Comparison of ENCODE assay signal across 23 cellular contexts in the genomic region with DNA sequence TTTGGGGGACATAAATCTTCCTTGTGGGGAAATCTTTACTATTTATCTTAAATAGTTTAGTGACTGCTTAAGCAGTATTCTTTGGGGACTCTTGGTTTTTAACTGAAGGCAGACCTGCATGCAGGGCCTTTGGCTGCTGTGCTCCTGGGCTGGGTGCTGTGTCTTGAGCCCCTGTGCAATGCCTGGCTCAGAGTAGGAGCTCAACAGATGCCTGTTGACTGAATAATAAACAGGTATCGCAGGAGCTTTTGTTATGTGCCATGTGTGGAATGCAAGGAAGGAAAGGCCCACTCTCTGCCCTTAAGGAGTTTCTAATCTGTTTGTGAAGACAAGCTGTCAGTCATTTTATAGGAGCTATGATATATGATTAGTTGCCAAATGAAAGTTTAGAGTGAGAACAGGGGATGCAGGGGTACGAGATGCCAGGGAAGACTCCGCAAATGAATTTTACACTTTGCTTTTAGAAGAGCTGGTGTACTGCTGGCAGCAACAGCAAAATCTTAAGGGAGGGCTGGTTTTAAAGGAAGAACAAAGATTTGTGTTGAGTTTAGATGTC. TPM values are rescaled to one million over a fixed set of nuclear protein-coding genes. Genes with fewer than 3 reads are reported as not detected.
A peak's percentile ranks its signal among the peaks of the same experiment; 100 is the strongest.
DNase-seq lines count a peak whose midpoint lies in the region; ATAC-seq and TF ChIP-seq lines count a peak whose summit lies in the region.
"Had no signal": no experiment of that assay in that cellular context is flagged by ENCODE, and none has a peak within 500 bp of the region (broad histone marks: within the 10 kb centered on the region; RNA-seq: fewer than 3 reads in every experiment).

No MANE protein-coding gene starts in this region.

- H3K4me1 ChIP-seq in right cardiac atrium (ENCODE audit: control insufficient read depth, insufficient read depth, low read length) (peaks cover 7% of the 10 kb centered on the region), gastroesophageal sphincter (peaks cover 0 to 45% (median 23%) of the 10 kb centered on the region in 3 donors), rectal smooth muscle tissue (ENCODE audit: control insufficient read depth, insufficient read depth, low read length) (peaks cover 39% of the 10 kb centered on the region), aorta (ENCODE audit: control insufficient read depth in 1 of 2, insufficient read depth in 2 of 2, low read length in 2 of 2) (peaks cover 6 to 8% of the 10 kb centered on the region in 2 donors)
- H3K4me1 ChIP-seq: BE2C had no signal

- H3K27me3 ChIP-seq in right cardiac atrium (ENCODE audit: control insufficient read depth, insufficient read depth): no peaks in the 10 kb centered on the region
- H3K27me3 ChIP-seq in gastroesophageal sphincter: no peaks in the 10 kb centered on the region
- H3K27me3 ChIP-seq in rectal smooth muscle tissue (ENCODE audit: control insufficient read depth, insufficient read depth, low read length): no peaks in the 10 kb centered on the region
- H3K27me3 ChIP-seq in aorta (ENCODE audit: control insufficient read depth in 1 of 2, insufficient read depth in 2 of 2, low read length in 1 of 2): no peaks in the 10 kb centered on the region
- H3K27me3 ChIP-seq: BE2C, heart right ventricle had no signal

- H3K4me1 Mint-ChIP-seq in naive thymus-derived CD8-positive, alpha-beta T cell: peaks cover 0 to 16% (median 0%) of the 10 kb centered on the region in 4 donors
- H3K4me1 Mint-ChIP-seq: activated naive CD4-positive, alpha-beta T cell treated with anti-CD3 and anti-CD28 coated beads, Interleukin-2, amount 50 U/mL, for 24 hours had no signal

- no peak for TF ChIP-seq EP300 in gastroesophageal sphincter (IDR thresholded peaks at IDR 0.05)

- no peaks in the 10 kb centered on the region for H3K36me3 ChIP-seq in gastroesophageal sphincter
- H3K36me3 ChIP-seq in rectal smooth muscle tissue (ENCODE audit: control insufficient read depth, insufficient read depth, low read length): no peaks in the 10 kb centered on the region
- no peaks in the 10 kb centered on the region for H3K36me3 ChIP-seq in aorta (ENCODE audit: control insufficient read depth in 1 of 2, insufficient read depth in 2 of 2, low read length in 1 of 2)
- H3K36me3 ChIP-seq: BE2C, heart right ventricle, left ventricle myocardium inferior had no signal

- H3K27ac ChIP-seq in right cardiac atrium (ENCODE audit: low read length) (peak overlapping the region; percentile 55), gastroesophageal sphincter (peak overlapping the region in 3 of 4 donors; percentile 38 to 74 (median 47)), rectal smooth muscle tissue (ENCODE audit: low read depth, low read length) (peak overlapping the region; percentile 8), aorta (ENCODE audit: low read depth in 1 of 2, low read length in 2 of 2) (peak overlapping the region; percentile 36 to 78)
- H3K27ac ChIP-seq: left ventricle myocardium inferior had no signal

- H3K4me3 ChIP-seq in right cardiac atrium (ENCODE audit: low read length) (no peak overlapping the region), gastroesophageal sphincter (peak overlapping the region in 1 of 2 donors; percentile 7), rectal smooth muscle tissue (ENCODE audit: low read length) (no peak overlapping the region), aorta (ENCODE audit: low read length in 2 of 2) (peak overlapping the region; percentile 16 to 34)
- H3K4me3 ChIP-seq: left ventricle myocardium inferior, skin epidermis had no signal

- no peaks in the 10 kb centered on the region for H3K36me3 Mint-ChIP-seq in naive thymus-derived CD8-positive, alpha-beta T cell
- H3K36me3 Mint-ChIP-seq: activated naive CD4-positive, alpha-beta T cell treated with anti-CD3 and anti-CD28 coated beads, Interleukin-2, amount 50 U/mL, for 24 hours had no signal

- H3K9me3 ChIP-seq in right cardiac atrium (ENCODE audit: control insufficient read depth, low read length) (no peaks in the 10 kb centered on the region), gastroesophageal sphincter (no peaks in the 10 kb centered on the region), aorta (ENCODE audit: control insufficient read depth, low read length) (no peaks in the 10 kb centered on the region)
- H3K9me3 ChIP-seq: BE2C, heart right ventricle, left ventricle myocardium inferior had no signal

- ATAC-seq in right cardiac atrium (no peak), left ventricle myocardium superior (no peak), gastroesophageal sphincter (no peak), aorta (ENCODE audit: low FRiP score) (no peak), HG02870 (IDR thresholded peaks at IDR 0.05; ENCODE audit: unreplicated experiment) (no peak)
- ATAC-seq in naive thymus-derived CD8-positive, alpha-beta T cell: no peak
- ATAC-seq: activated CD4-positive, CD25-positive, alpha-beta regulatory T cell treated with anti-CD3 and anti-CD28 coated beads, Interleukin-2, amount 50 U/mL, for 24 hours; activated T-cell treated with anti-CD3 and anti-CD28 coated beads, Interleukin-2, amount 50 U/mL, for 72 hours; stimulated activated naive CD8-positive, alpha-beta T cell treated with anti-CD3 and anti-CD28 coated beads, Interleukin-15, Interleukin-2, amounts not matched to agents 100 U/mL and 50 U/mL, for 24 hours had no signal

- 70% methylated on average over 3 of the region's 3 CpGs for WGBS in right cardiac atrium
- 45 to 63% methylated on average over 2 to 3 of the region's 3 CpGs for WGBS in gastroesophageal sphincter (ENCODE audit: low coverage in 1 of 2), 2 donors
- 36 to 46% methylated on average over 3 of the region's 3 CpGs for WGBS in aorta, 2 donors

- H3K4me3 Mint-ChIP-seq in naive thymus-derived CD8-positive, alpha-beta T cell: no peak overlapping the region
- H3K4me3 Mint-ChIP-seq: activated naive CD4-positive, alpha-beta T cell treated with anti-CD3 and anti-CD28 coated beads, Interleukin-2, amount 50 U/mL, for 24 hours; activated T-cell treated with anti-CD3 and anti-CD28 coated beads, Interleukin-2, amount 50 U/mL, for 72 hours had no signal

- TF ChIP-seq CTCF in gastroesophageal sphincter (IDR thresholded peaks at IDR 0.05): no peak

- POLR2A ChIA-PET in naive thymus-derived CD8-positive, alpha-beta T cell (lab: Charles Lee): no interaction called here

- H3K9me3 Mint-ChIP-seq in naive thymus-derived CD8-positive, alpha-beta T cell: no peaks in the 10 kb centered on the region
- H3K9me3 Mint-ChIP-seq: activated naive CD4-positive, alpha-beta T cell treated with anti-CD3 and anti-CD28 coated beads, Interleukin-2, amount 50 U/mL, for 24 hours; activated T-cell treated with anti-CD3 and anti-CD28 coated beads, Interleukin-2, amount 50 U/mL, for 72 hours had no signal

- intact Hi-C loops in right cardiac atrium (cut with DNase I): no loop called here
- intact Hi-C loops in left ventricle myocardium superior (cut with micrococcal nuclease): no loop called here
- intact Hi-C loops in aorta (cut with DNase I): no loop called here

- DNase-seq in right cardiac atrium: no peak
- no peak for DNase-seq in left ventricle myocardium superior
- DNase-seq in aorta: no peak
- no peak for DNase-seq in mucosa of gallbladder (ENCODE audit: low spot score)
- no peak for DNase-seq in naive thymus-derived CD8-positive, alpha-beta T cell
- DNase-seq: activated CD8-positive, alpha-beta memory T cell treated with anti-CD3 and anti-CD28 coated beads for 24 hours; activated T-cell treated with anti-CD3 and anti-CD28 coated beads, Interleukin-2, amount 50 U/mL, for 72 hours; BE2C; cortex of kidney; DMS79; heart right ventricle; left ventricle myocardium inferior; NCI-H1436 treated with DMSO at 0.1 percent for 48 hours; NCI-H2171; NCI-H526; stimulated activated naive CD8-positive, alpha-beta T cell treated with anti-CD3 and anti-CD28 coated beads, Interleukin-15, Interleukin-2, amounts not matched to agents 100 U/mL and 50 U/mL, for 24 hours; T1000 had no signal

- H3K9ac ChIP-seq in rectal smooth muscle tissue (ENCODE audit: low read length): no peak overlapping the region

- no peak for TF ChIP-seq POLR2A in gastroesophageal sphincter (IDR thresholded peaks at IDR 0.05)

- H3K27ac Mint-ChIP-seq in naive thymus-derived CD8-positive, alpha-beta T cell: no peak overlapping the region
- H3K27ac Mint-ChIP-seq: activated naive CD4-positive, alpha-beta T cell treated with anti-CD3 and anti-CD28 coated beads, Interleukin-2, amount 50 U/mL, for 24 hours; activated T-cell treated with anti-CD3 and anti-CD28 coated beads, Interleukin-2, amount 50 U/mL, for 72 hours had no signal

- H3K27me3 Mint-ChIP-seq in naive thymus-derived CD8-positive, alpha-beta T cell: peaks cover 17 to 33% (median 26%) of the 10 kb centered on the region in 5 donors

RNA-seq across cellular contexts. Expression of gene GAB1, which starts 6.7 kb away (rescaled TPM):
- total RNA-seq in right cardiac atrium (10 to 100 TPM; 46.8 to 73.4 (median 59.0) TPM), left ventricle myocardium superior (90.7 TPM), gastroesophageal sphincter (100 to 1,000 TPM; 102 to 129 (median 118) TPM), aorta (100 to 1,000 TPM in 1 of 2 donors, 10 to 100 TPM in 1; 98.0 to 107 TPM), mucosa of gallbladder (47.9 TPM)
- polyA plus RNA-seq in right cardiac atrium (11.0 TPM), aorta (10 to 100 TPM; 10.5 to 12.0 TPM)
- total RNA-seq in naive thymus-derived CD8-positive, alpha-beta T cell: 1 to 10 TPM in 1 of 2 experiments, under 1 TPM in 1; 0.63 to 1.1 TPM
- polyA plus RNA-seq in naive thymus-derived CD8-positive, alpha-beta T cell: not detected

Comparison
In these comparisons a context has a peak if more than half of its experiments do, and no peak if none do; other contexts are left out.
1. H3K4me3 ChIP-seq: peak in aorta (2 of 2); none in right cardiac atrium (single experiment) and rectal smooth muscle tissue (single experiment).
2. RNA of gene GAB1, which starts 6.7 kb away (total RNA-seq): 102 to 129 TPM in gastroesophageal sphincter, 98.0 to 107 TPM in aorta, 90.7 TPM in left ventricle myocardium superior (single experiment), 46.8 to 73.4 TPM in right cardiac atrium and 47.9 TPM in mucosa of gallbladder (single experiment); 0.63 to 1.1 TPM in naive thymus-derived CD8-positive, alpha-beta T cell; every median in the first group is over 10 times any median in the second.
3. Peak in every context shown above with its lines, with median percentiles within 50 percentile points of each other: H3K27ac ChIP-seq.